11 cellular contexts compared by ENCODE assay signal in the genomic region with DNA sequence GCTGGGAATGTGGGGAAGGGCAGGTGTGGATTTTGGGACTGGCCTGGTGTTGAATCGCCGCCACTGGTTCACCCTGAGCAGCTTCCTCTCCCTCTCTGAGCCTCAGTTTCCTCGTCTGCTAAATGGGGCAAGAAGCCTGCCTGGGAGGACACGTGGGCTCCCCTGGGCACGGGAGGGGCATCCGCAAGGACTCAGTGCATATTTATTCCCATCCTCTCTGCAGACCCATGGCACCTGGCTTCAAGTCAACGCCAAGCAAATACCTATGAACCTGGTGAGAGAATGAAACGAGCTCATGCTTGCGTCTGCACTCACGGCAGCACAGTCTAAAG.
"Had no signal": no experiment of that assay in that cellular context is flagged by ENCODE, and none has a peak within 500 bp of the region (broad histone marks: within the 10 kb centered on the region; RNA-seq: fewer than 3 reads in every experiment).

No MANE protein-coding gene starts in this region.

- H3K9me3 Mint-ChIP-seq: dendritic cell treated with granulocyte-macrophage colony-stimulating factor and Interleukin-4, amounts not matched to agents 40 ng/mL and 50 ng/mL, for 4 days had no signal

- DNase-seq: esophagus squamous epithelium; foreskin fibroblast; hippocampal formation; naive thymus-derived CD4-positive, alpha-beta T cell; psoas muscle; stimulated activated CD4-positive, alpha-beta T cell treated with anti-CD3 and anti-CD28 coated beads, Interleukin-2, amount 100 ng/mL, for 48 hours; stimulated activated naive CD4-positive, alpha-beta T cell treated with Interleukin-2 at 50 U/mL for 16 hours; trophoblast cell had no signal

- H3K4me3 Mint-ChIP-seq: dendritic cell treated with granulocyte-macrophage colony-stimulating factor and Interleukin-4, amounts not matched to agents 40 ng/mL and 50 ng/mL, for 4 days; naive thymus-derived CD4-positive, alpha-beta T cell had no signal

- ATAC-seq: gastroesophageal sphincter; naive thymus-derived CD4-positive, alpha-beta T cell; psoas muscle; sciatic nerve had no signal

- H3K36me3 Mint-ChIP-seq: naive thymus-derived CD4-positive, alpha-beta T cell had no signal

- H3K27ac Mint-ChIP-seq: dendritic cell treated with granulocyte-macrophage colony-stimulating factor and Interleukin-4, amounts not matched to agents 40 ng/mL and 50 ng/mL, for 4 days; naive thymus-derived CD4-positive, alpha-beta T cell had no signal
